18 cellular contexts compared by ENCODE assay signal in the genomic region with DNA sequence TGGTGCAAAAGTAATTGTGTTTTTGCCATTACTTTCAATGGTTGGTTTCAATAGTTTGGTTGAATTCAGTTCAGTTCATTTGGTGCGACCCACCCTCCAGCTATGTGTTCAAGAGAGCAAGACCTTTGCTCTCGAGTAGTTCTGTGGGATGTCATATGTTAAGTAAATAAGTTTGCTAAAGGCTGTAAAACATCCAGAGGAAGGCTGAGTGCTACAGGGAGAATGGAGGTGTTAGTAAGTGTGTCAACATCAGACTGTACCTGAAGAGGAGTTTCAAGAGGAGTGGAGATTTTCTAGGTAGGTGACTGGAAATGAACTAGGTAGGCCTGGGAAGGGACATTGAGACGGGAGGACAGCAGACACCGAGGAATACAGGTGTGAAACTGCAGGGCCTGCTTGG.
DNase-seq lines count a peak whose midpoint lies in the region; ATAC-seq and TF ChIP-seq lines count a peak whose summit lies in the region.
"Had no signal": no experiment of that assay in that cellular context is flagged by ENCODE, and none has a peak within 500 bp of the region (broad histone marks: within the 10 kb centered on the region; RNA-seq: fewer than 3 reads in every experiment).

No MANE protein-coding gene starts in this region.

- H3K4me3 Mint-ChIP-seq in activated naive CD4-positive, alpha-beta T cell treated with anti-CD3 and anti-CD28 coated beads, Interleukin-2, amount 50 U/mL, for 24 hours, result no peak overlapping the region
- H3K4me3 Mint-ChIP-seq in activated naive CD4-positive, alpha-beta T cell treated with anti-CD3 and anti-CD28 coated beads, Interleukin-2, amount 10 ng/mL, durations not matched to agents 7 days and 5 days, result no peak overlapping the region
- H3K4me3 Mint-ChIP-seq: CD4-positive, CD25-positive, alpha-beta regulatory T cell; H9 had no signal

- TF ChIP-seq EP300 in transverse colon (IDR thresholded peaks at IDR 0.05; ENCODE audit: low read depth), result no peak

- no peak overlapping the region for H3K9ac ChIP-seq in colonic mucosa (ENCODE audit: low read depth in 2 of 2, low read length in 2 of 2)
- H3K9ac ChIP-seq: BLaER1 had no signal

- no peak for DNase-seq in activated naive CD4-positive, alpha-beta T cell treated with anti-CD3 and anti-CD28 coated beads, Interleukin-2, amount 10 ng/mL, durations not matched to agents 7 days and 5 days
- DNase-seq in colonic mucosa (peak; percentile 42), left lung (no peak), transverse colon (no peak)
- DNase-seq: Calu3; CD4-positive, CD25-positive, alpha-beta regulatory T cell; DMS 273 treated with DMSO at 0.1 percent for 48 hours; DMS79 treated with DMSO at 0.1 percent for 48 hours; EL; GDM1; GOT3; H9 had no signal

- TF ChIP-seq POLR2A in transverse colon (IDR thresholded peaks at IDR 0.05), result no peak

- 44 to 48% methylated on average over 3 to 4 of the region's 4 CpGs for WGBS in transverse colon (ENCODE audit: low coverage in 1 of 2), 2 donors

- H3K36me3 Mint-ChIP-seq in activated naive CD4-positive, alpha-beta T cell treated with anti-CD3 and anti-CD28 coated beads, Interleukin-2, amount 50 U/mL, for 24 hours, result no peaks in the 10 kb centered on the region
- H3K36me3 Mint-ChIP-seq in activated naive CD4-positive, alpha-beta T cell treated with anti-CD3 and anti-CD28 coated beads, Interleukin-2, amount 10 ng/mL, durations not matched to agents 7 days and 5 days, result no peaks in the 10 kb centered on the region
- H3K36me3 Mint-ChIP-seq: CD4-positive, CD25-positive, alpha-beta regulatory T cell had no signal

- H3K4me1 ChIP-seq in colonic mucosa, result no peaks in the 10 kb centered on the region
- no peaks in the 10 kb centered on the region for H3K4me1 ChIP-seq in left lung
- peaks cover 0 to 26% (median 9%) of the 10 kb centered on the region in 4 donors for H3K4me1 ChIP-seq in transverse colon
- H3K4me1 ChIP-seq: BLaER1 had no signal

- no peaks in the 10 kb centered on the region for H3K9me3 Mint-ChIP-seq in activated naive CD4-positive, alpha-beta T cell treated with anti-CD3 and anti-CD28 coated beads, Interleukin-2, amount 50 U/mL, for 24 hours
- no peaks in the 10 kb centered on the region for H3K9me3 Mint-ChIP-seq in activated naive CD4-positive, alpha-beta T cell treated with anti-CD3 and anti-CD28 coated beads, Interleukin-2, amount 10 ng/mL, durations not matched to agents 7 days and 5 days
- H3K9me3 Mint-ChIP-seq: H9 had no signal

- TF ChIP-seq CTCF in colonic mucosa (IDR thresholded peaks at IDR 0.05) (no peak), left lung (IDR thresholded peaks at IDR 0.05) (no peak), transverse colon (IDR thresholded peaks at IDR 0.05) (no peak)

- CTCF ChIA-PET in activated naive CD4-positive, alpha-beta T cell treated with anti-CD3 and anti-CD28 coated beads, Interleukin-2, amount 10 ng/mL, durations not matched to agents 7 days and 5 days (lab: Charles Lee), result no interaction called here

- H3K9me3 ChIP-seq in colonic mucosa (no peaks in the 10 kb centered on the region), left lung (no peaks in the 10 kb centered on the region), transverse colon (no peaks in the 10 kb centered on the region)
- H3K9me3 ChIP-seq: BLaER1 had no signal

- peak overlapping the region; percentile 22 for H3K27ac ChIP-seq in colonic mucosa
- H3K27ac ChIP-seq in left lung, result no peak overlapping the region
- peak overlapping the region; percentile 29 to 72 (median 41) for H3K27ac ChIP-seq in transverse colon
- H3K27ac ChIP-seq: 22Rv1, BLaER1 had no signal

- H3K27ac Mint-ChIP-seq in activated naive CD4-positive, alpha-beta T cell treated with anti-CD3 and anti-CD28 coated beads, Interleukin-2, amount 50 U/mL, for 24 hours, result peak overlapping the region; percentile 2
- no peak overlapping the region for H3K27ac Mint-ChIP-seq in activated naive CD4-positive, alpha-beta T cell treated with anti-CD3 and anti-CD28 coated beads, Interleukin-2, amount 10 ng/mL, durations not matched to agents 7 days and 5 days
- H3K27ac Mint-ChIP-seq: CD4-positive, CD25-positive, alpha-beta regulatory T cell had no signal

- intact Hi-C loops in colonic mucosa (cut with DNase I), result no loop called here
- intact Hi-C loops in left lung (cut with DNase I), result no loop called here
- intact Hi-C loops in transverse colon (cut with DNase I; ENCODE audit: low total_unique reads), result no loop called here

- H3K4me3 ChIP-seq in colonic mucosa (no peak overlapping the region), left lung (no peak overlapping the region), transverse colon (no peak overlapping the region)
- H3K4me3 ChIP-seq: BLaER1 had no signal

- no peaks in the 10 kb centered on the region for H3K4me1 Mint-ChIP-seq in activated naive CD4-positive, alpha-beta T cell treated with anti-CD3 and anti-CD28 coated beads, Interleukin-2, amount 50 U/mL, for 24 hours
- H3K4me1 Mint-ChIP-seq in activated naive CD4-positive, alpha-beta T cell treated with anti-CD3 and anti-CD28 coated beads, Interleukin-2, amount 10 ng/mL, durations not matched to agents 7 days and 5 days, result no peaks in the 10 kb centered on the region
- H3K4me1 Mint-ChIP-seq: CD4-positive, CD25-positive, alpha-beta regulatory T cell; H9 had no signal

- no peaks in the 10 kb centered on the region for H3K27me3 ChIP-seq in colonic mucosa
- peaks cover 0 to 2% of the 10 kb centered on the region in 2 donors for H3K27me3 ChIP-seq in left lung
- no peaks in the 10 kb centered on the region for H3K27me3 ChIP-seq in transverse colon
- H3K27me3 ChIP-seq: BLaER1 had no signal

- ATAC-seq in left lung, result peak; percentile 66
- no peak for ATAC-seq in GM18511 (IDR thresholded peaks at IDR 0.05; ENCODE audit: unreplicated experiment)
- ATAC-seq in GM21576 (IDR thresholded peaks at IDR 0.05; ENCODE audit: unreplicated experiment), result no peak
- ATAC-seq in GM19395 (IDR thresholded peaks at IDR 0.05; ENCODE audit: unreplicated experiment), result no peak

- no peaks in the 10 kb centered on the region for H3K27me3 Mint-ChIP-seq in activated naive CD4-positive, alpha-beta T cell treated with anti-CD3 and anti-CD28 coated beads, Interleukin-2, amount 50 U/mL, for 24 hours
- H3K27me3 Mint-ChIP-seq in activated naive CD4-positive, alpha-beta T cell treated with anti-CD3 and anti-CD28 coated beads, Interleukin-2, amount 10 ng/mL, durations not matched to agents 7 days and 5 days, result peaks cover 3% of the 10 kb centered on the region

- no peaks in the 10 kb centered on the region for H3K36me3 ChIP-seq in colonic mucosa
- H3K36me3 ChIP-seq in left lung, result no peaks in the 10 kb centered on the region
- H3K36me3 ChIP-seq in transverse colon, result no peaks in the 10 kb centered on the region
- H3K36me3 ChIP-seq: BLaER1 had no signal

- in situ Hi-C loops in transverse colon (cut with MboI; ENCODE audit: low pct_ligation_motif_present in 1 of 4, low pct_unique_long_range_greater_than_20kb in 1 of 4, low sequenced_read_pairs in 3 of 4), result loop anchor here in 1 of 4 donors (25.0 kb wide), 1 partner anchor 502 kb away; no protein-coding TSS in a partner anchor

Comparison
In these comparisons a context has a peak if more than half of its experiments do, and no peak if none do; other contexts are left out.
1. H3K27ac ChIP-seq: peak in colonic mucosa (single experiment) and transverse colon (4 of 4); none in left lung (0 of 2).